1 cellular context compared by ENCODE assay signal in the genomic region with DNA sequence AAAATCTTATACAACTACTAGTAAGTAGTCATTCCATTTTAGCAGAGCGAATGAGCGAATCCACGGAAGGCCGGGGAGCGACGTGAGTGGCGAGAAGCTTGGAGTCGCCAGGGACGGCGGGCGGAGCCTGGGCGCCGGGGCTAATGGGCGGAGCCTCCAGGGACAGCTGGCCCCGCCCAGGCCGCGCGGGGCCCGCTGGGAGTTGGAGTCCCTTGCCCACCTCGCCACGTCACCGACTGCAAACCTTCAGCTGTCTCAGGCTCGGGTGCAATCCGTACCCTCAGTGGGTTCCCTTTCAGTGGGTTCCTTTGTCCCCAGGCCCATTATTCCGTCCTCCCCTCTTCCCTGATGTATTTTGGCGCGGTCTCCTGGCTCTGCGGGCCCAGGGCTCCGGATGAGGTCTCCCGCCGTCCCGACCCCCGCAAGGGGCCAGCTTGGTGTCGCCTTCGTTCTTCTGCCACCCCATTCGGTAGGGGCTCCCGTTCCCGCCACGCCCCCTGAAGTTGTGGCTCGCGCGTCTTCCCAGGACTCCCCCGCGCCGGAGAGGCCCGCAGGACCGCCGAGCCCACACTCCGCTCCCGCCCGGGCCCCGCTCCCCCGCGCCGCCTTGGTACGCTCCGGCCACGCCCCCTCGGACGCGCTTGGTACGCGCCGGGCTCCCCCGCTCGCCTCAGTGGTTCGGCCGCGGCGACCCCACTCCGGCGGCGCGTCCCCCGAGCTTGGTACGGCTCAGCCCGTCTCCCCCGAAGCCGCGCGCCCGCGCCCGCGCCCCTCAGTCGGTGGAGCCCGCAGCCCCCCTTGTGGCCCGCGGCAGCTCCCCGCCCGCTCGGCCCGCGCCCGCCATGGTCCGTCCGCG.
TF ChIP-seq lines count a peak whose summit lies in the region.

A gene (plus strand): TSS at position 673 of the 856 bp plus-strand sequence.

TF ChIP-seq in HepG2, 621 proteins besides CTCF, POLR2A, EP300 and RAD21 (continued from another document and continues in another):
- TF ChIP-seq, protein P1, sequence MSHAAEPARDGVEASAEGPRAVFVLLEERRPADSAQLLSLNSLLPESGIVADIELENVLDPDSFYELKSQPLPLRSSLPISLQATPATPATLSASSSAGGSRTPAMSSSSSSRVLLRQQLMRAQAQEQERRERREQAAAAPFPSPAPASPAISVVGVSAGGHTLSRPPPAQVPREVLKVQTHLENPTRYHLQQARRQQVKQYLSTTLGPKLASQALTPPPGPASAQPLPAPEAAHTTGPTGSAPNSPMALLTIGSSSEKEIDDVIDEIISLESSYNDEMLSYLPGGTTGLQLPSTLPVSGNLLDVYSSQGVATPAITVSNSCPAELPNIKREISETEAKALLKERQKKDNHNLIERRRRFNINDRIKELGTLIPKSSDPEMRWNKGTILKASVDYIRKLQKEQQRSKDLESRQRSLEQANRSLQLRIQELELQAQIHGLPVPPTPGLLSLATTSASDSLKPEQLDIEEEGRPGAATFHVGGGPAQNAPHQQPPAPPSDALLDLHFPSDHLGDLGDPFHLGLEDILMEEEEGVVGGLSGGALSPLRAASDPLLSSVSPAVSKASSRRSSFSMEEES (CRISPR knock-in tag; IDR thresholded peaks at IDR 0.05) = 0 out of 2 replicates have a peak, but pooled peaks have one; percentile 38
- TF ChIP-seq TEAD3 (CRISPR knock-in tag; optimal IDR thresholded peaks at IDR 0.05; ENCODE audit: borderline replicate concordance) (no peak), ZNF441 (CRISPR knock-in tag; IDR thresholded peaks at IDR 0.05; ENCODE audit: borderline replicate concordance) (no peak), POGZ (CRISPR knock-in tag; IDR thresholded peaks at IDR 0.05) (peak; percentile 70), MZF1 (CRISPR knock-in tag; IDR thresholded peaks at IDR 0.05; ENCODE audit: borderline replicate concordance) (no peak), ZNF333 (CRISPR knock-in tag; IDR thresholded peaks at IDR 0.05; ENCODE audit: borderline replicate concordance) (0 out of 2 replicates have a peak, but pooled peaks have one; percentile 42), ZNF737 (CRISPR knock-in tag; IDR thresholded peaks at IDR 0.05; ENCODE audit: borderline replicate concordance) (no peak), NCOA2 (CRISPR knock-in tag; IDR thresholded peaks at IDR 0.05) (peak; percentile 14; the same call in 1 of the 2 replicates), SP4 (CRISPR knock-in tag; IDR thresholded peaks at IDR 0.05) (peak; percentile 90), MIER2 (CRISPR knock-in tag; IDR thresholded peaks at IDR 0.05) (no peak), XBP1 (CRISPR knock-in tag; IDR thresholded peaks at IDR 0.05) (0 out of 2 replicates have a peak, but pooled peaks have one; percentile 48), ZNF883 (CRISPR knock-in tag; IDR thresholded peaks at IDR 0.05; ENCODE audit: not compliant biosample characterization) (peak; percentile 67), ZNF563 (CRISPR knock-in tag; IDR thresholded peaks at IDR 0.05) (no peak), MIER3 (CRISPR knock-in tag; IDR thresholded peaks at IDR 0.05; ENCODE audit: borderline replicate concordance) (0 out of 2 replicates have a peak, but pooled peaks have one; percentile 18), SALL1 (CRISPR knock-in tag; IDR thresholded peaks at IDR 0.05) (peak; percentile 3; the same call in 1 of the 2 replicates), CCDC6 (CRISPR knock-in tag; IDR thresholded peaks at IDR 0.05) (peak; percentile 78; the same call in 1 of the 2 replicates), ZNF572 (CRISPR knock-in tag; IDR thresholded peaks at IDR 0.05) (no peak), ERF (CRISPR knock-in tag; IDR thresholded peaks at IDR 0.05) (peak; percentile 60), NCOA5 (CRISPR knock-in tag; IDR thresholded peaks at IDR 0.05) (no peak), ZNF367 (CRISPR knock-in tag; IDR thresholded peaks at IDR 0.05; ENCODE audit: borderline replicate concordance) (no peak), ZNF33A (CRISPR knock-in tag; IDR thresholded peaks at IDR 0.05; ENCODE audit: borderline replicate concordance) (no peak), ZNF121 (CRISPR knock-in tag; IDR thresholded peaks at IDR 0.05) (0 out of 2 replicates have a peak, but pooled peaks have one; percentile 10), GFI1 (CRISPR knock-in tag; IDR thresholded peaks at IDR 0.05; ENCODE audit: borderline replicate concordance) (peak; percentile 42; the same call in 1 of the 2 replicates), GATA4 (IDR thresholded peaks at IDR 0.05; ENCODE audit: borderline replicate concordance, low read depth) (no peak), KDM1A (CRISPR knock-in tag; IDR thresholded peaks at IDR 0.05) (no peak)
- TF ChIP-seq, protein P2, sequence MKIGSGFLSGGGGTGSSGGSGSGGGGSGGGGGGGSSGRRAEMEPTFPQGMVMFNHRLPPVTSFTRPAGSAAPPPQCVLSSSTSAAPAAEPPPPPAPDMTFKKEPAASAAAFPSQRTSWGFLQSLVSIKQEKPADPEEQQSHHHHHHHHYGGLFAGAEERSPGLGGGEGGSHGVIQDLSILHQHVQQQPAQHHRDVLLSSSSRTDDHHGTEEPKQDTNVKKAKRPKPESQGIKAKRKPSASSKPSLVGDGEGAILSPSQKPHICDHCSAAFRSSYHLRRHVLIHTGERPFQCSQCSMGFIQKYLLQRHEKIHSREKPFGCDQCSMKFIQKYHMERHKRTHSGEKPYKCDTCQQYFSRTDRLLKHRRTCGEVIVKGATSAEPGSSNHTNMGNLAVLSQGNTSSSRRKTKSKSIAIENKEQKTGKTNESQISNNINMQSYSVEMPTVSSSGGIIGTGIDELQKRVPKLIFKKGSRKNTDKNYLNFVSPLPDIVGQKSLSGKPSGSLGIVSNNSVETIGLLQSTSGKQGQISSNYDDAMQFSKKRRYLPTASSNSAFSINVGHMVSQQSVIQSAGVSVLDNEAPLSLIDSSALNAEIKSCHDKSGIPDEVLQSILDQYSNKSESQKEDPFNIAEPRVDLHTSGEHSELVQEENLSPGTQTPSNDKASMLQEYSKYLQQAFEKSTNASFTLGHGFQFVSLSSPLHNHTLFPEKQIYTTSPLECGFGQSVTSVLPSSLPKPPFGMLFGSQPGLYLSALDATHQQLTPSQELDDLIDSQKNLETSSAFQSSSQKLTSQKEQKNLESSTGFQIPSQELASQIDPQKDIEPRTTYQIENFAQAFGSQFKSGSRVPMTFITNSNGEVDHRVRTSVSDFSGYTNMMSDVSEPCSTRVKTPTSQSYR (CRISPR knock-in tag; IDR thresholded peaks at IDR 0.05; ENCODE audit: borderline replicate concordance) = peak; percentile 27; the same call in 1 of the 2 replicates
- TF ChIP-seq, protein P3, sequence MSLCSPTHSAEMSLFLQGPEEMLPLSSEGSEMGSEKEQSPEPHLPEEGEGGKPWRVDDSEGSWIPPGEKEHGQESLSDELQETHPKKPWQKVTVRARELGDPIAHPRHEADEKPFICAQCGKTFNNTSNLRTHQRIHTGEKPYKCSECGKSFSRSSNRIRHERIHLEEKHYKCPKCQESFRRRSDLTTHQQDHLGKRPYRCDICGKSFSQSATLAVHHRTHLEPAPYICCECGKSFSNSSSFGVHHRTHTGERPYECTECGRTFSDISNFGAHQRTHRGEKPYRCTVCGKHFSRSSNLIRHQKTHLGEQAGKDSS (CRISPR knock-in tag; IDR thresholded peaks at IDR 0.05; ENCODE audit: borderline replicate concordance, low read depth) = no peak
- TF ChIP-seq, protein P4, sequence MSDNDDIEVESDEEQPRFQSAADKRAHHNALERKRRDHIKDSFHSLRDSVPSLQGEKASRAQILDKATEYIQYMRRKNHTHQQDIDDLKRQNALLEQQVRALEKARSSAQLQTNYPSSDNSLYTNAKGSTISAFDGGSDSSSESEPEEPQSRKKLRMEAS (IDR thresholded peaks at IDR 0.05) = peak; percentile 86
- TF ChIP-seq, protein P5, sequence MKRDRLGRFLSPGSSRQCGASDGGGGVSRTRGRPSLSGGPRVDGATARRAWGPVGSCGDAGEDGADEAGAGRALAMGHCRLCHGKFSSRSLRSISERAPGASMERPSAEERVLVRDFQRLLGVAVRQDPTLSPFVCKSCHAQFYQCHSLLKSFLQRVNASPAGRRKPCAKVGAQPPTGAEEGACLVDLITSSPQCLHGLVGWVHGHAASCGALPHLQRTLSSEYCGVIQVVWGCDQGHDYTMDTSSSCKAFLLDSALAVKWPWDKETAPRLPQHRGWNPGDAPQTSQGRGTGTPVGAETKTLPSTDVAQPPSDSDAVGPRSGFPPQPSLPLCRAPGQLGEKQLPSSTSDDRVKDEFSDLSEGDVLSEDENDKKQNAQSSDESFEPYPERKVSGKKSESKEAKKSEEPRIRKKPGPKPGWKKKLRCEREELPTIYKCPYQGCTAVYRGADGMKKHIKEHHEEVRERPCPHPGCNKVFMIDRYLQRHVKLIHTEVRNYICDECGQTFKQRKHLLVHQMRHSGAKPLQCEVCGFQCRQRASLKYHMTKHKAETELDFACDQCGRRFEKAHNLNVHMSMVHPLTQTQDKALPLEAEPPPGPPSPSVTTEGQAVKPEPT (CRISPR knock-in tag; IDR thresholded peaks at IDR 0.05; ENCODE audit: low read depth) = no peak
- TF ChIP-seq, protein P6, sequence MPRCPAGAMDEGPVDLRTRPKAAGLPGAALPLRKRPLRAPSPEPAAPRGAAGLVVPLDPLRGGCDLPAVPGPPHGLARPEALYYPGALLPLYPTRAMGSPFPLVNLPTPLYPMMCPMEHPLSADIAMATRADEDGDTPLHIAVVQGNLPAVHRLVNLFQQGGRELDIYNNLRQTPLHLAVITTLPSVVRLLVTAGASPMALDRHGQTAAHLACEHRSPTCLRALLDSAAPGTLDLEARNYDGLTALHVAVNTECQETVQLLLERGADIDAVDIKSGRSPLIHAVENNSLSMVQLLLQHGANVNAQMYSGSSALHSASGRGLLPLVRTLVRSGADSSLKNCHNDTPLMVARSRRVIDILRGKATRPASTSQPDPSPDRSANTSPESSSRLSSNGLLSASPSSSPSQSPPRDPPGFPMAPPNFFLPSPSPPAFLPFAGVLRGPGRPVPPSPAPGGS (CRISPR knock-in tag; IDR thresholded peaks at IDR 0.05) = peak; percentile 75; the same call in 1 of the 2 replicates
- TF ChIP-seq, protein P7, sequence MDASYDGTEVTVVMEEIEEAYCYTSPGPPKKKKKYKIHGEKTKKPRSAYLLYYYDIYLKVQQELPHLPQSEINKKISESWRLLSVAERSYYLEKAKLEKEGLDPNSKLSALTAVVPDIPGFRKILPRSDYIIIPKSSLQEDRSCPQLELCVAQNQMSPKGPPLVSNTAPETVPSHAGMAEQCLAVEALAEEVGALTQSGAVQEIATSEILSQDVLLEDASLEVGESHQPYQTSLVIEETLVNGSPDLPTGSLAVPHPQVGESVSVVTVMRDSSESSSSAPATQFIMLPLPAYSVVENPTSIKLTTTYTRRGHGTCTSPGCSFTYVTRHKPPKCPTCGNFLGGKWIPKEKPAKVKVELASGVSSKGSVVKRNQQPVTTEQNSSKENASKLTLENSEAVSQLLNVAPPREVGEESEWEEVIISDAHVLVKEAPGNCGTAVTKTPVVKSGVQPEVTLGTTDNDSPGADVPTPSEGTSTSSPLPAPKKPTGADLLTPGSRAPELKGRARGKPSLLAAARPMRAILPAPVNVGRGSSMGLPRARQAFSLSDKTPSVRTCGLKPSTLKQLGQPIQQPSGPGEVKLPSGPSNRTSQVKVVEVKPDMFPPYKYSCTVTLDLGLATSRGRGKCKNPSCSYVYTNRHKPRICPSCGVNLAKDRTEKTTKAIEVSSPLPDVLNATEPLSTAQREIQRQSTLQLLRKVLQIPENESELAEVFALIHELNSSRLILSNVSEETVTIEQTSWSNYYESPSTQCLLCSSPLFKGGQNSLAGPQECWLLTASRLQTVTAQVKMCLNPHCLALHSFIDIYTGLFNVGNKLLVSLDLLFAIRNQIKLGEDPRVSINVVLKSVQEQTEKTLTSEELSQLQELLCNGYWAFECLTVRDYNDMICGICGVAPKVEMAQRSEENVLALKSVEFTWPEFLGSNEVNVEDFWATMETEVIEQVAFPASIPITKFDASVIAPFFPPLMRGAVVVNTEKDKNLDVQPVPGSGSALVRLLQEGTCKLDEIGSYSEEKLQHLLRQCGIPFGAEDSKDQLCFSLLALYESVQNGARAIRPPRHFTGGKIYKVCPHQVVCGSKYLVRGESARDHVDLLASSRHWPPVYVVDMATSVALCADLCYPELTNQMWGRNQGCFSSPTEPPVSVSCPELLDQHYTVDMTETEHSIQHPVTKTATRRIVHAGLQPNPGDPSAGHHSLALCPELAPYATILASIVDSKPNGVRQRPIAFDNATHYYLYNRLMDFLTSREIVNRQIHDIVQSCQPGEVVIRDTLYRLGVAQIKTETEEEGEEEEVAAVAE (CRISPR knock-in tag; IDR thresholded peaks at IDR 0.05; ENCODE audit: borderline replicate concordance) = no peak
- TF ChIP-seq, protein P8, sequence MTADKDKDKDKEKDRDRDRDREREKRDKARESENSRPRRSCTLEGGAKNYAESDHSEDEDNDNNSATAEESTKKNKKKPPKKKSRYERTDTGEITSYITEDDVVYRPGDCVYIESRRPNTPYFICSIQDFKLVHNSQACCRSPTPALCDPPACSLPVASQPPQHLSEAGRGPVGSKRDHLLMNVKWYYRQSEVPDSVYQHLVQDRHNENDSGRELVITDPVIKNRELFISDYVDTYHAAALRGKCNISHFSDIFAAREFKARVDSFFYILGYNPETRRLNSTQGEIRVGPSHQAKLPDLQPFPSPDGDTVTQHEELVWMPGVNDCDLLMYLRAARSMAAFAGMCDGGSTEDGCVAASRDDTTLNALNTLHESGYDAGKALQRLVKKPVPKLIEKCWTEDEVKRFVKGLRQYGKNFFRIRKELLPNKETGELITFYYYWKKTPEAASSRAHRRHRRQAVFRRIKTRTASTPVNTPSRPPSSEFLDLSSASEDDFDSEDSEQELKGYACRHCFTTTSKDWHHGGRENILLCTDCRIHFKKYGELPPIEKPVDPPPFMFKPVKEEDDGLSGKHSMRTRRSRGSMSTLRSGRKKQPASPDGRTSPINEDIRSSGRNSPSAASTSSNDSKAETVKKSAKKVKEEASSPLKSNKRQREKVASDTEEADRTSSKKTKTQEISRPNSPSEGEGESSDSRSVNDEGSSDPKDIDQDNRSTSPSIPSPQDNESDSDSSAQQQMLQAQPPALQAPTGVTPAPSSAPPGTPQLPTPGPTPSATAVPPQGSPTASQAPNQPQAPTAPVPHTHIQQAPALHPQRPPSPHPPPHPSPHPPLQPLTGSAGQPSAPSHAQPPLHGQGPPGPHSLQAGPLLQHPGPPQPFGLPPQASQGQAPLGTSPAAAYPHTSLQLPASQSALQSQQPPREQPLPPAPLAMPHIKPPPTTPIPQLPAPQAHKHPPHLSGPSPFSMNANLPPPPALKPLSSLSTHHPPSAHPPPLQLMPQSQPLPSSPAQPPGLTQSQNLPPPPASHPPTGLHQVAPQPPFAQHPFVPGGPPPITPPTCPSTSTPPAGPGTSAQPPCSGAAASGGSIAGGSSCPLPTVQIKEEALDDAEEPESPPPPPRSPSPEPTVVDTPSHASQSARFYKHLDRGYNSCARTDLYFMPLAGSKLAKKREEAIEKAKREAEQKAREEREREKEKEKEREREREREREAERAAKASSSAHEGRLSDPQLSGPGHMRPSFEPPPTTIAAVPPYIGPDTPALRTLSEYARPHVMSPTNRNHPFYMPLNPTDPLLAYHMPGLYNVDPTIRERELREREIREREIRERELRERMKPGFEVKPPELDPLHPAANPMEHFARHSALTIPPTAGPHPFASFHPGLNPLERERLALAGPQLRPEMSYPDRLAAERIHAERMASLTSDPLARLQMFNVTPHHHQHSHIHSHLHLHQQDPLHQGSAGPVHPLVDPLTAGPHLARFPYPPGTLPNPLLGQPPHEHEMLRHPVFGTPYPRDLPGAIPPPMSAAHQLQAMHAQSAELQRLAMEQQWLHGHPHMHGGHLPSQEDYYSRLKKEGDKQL (CRISPR knock-in tag; IDR thresholded peaks at IDR 0.05; ENCODE audit: low read depth) = no peak
